17 cellular contexts compared by ENCODE assay signal in the genomic region with DNA sequence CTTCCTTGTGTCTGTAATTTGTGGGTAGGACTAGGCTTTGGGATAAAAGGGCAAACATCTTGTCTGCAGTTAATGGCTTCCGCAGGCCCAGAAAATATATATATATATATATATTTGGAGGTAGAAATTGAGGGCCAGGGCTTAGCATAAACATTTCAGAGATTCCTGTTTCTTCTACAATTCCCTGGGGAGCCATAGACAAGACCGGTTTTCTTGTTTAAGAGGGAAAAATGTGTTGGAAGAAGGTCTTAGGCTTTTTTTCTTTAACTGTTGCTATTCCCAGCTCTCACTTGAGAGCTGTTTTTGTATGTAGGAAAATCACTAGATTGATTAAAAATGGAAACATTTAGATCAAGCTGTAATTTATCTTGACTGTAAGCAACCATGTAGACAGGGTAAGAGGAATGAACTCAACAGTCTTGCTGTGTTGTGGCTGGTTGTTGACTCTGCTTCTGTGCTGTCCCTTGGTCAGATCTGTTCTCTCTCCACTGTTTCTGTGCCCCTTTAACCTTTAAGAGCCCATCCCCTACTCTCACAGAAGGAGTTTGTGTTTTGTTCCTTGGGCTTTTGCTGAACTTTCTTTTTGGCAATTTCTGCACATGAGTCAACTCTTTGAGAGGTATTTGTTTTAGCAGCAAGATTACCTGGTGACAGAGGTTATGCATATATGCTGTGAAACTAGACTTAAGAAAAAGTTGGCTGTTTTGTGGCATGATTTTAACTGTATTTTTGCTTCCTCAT. TPM values are rescaled to one million over a fixed set of nuclear protein-coding genes. Genes with fewer than 3 reads are reported as not detected.
DNase-seq lines count a peak whose midpoint lies in the region; ATAC-seq and TF ChIP-seq lines count a peak whose summit lies in the region.
"Had no signal": no experiment of that assay in that cellular context is flagged by ENCODE, and none has a peak within 500 bp of the region (broad histone marks: within the 10 kb centered on the region; RNA-seq: fewer than 3 reads in every experiment).

No MANE protein-coding gene starts in this region.

- H4K20me1 ChIP-seq in BLaER1 = no peaks in the 10 kb centered on the region

- peaks cover 51% of the 10 kb centered on the region for H3K4me1 ChIP-seq in BLaER1
- H3K4me1 ChIP-seq in SJSA1 (replicated peaks) = peaks cover 27% of the 10 kb centered on the region
- H3K4me1 ChIP-seq: Peyer's patch, psoas muscle, testis had no signal

- H3K4me3 ChIP-seq in BLaER1 (no peak overlapping the region), SJSA1 (no peak overlapping the region)
- H3K4me3 ChIP-seq: body of pancreas, Peyer's patch, psoas muscle, testis had no signal

- no peaks in the 10 kb centered on the region for H3K27me3 Mint-ChIP-seq in osteocyte (ENCODE audit: unreplicated experiment)
- no peaks in the 10 kb centered on the region for H3K27me3 Mint-ChIP-seq in natural killer cell treated with Interleukin-12 subunit alpha and Interleukin-12 subunit beta and Interleukin-15 and Interleukin-18, amount 100 ng/mL, for 72 hours

- H3K27ac Mint-ChIP-seq in osteocyte (ENCODE audit: unreplicated experiment) = peak overlapping the region; percentile 66
- H3K27ac Mint-ChIP-seq in natural killer cell treated with Interleukin-12 subunit alpha and Interleukin-12 subunit beta and Interleukin-15 and Interleukin-18, amount 100 ng/mL, for 72 hours = no peak overlapping the region

- H3K36me3 Mint-ChIP-seq in osteocyte (ENCODE audit: unreplicated experiment) = no peaks in the 10 kb centered on the region
- no peaks in the 10 kb centered on the region for H3K36me3 Mint-ChIP-seq in natural killer cell treated with Interleukin-12 subunit alpha and Interleukin-12 subunit beta and Interleukin-15 and Interleukin-18, amount 100 ng/mL, for 72 hours

- no peak for DNase-seq in SJSA1 (ENCODE audit: low read depth in 1 of 2, low spot score in 2 of 2)
- peak; percentile 21 for DNase-seq in fibroblast of gingiva (ENCODE audit: low read depth)
- DNase-seq in osteocyte (ENCODE audit: extremely low spot score, unreplicated experiment) = no peak
- DNase-seq in natural killer cell treated with Interleukin-12 subunit alpha and Interleukin-12 subunit beta and Interleukin-15 and Interleukin-18, amount 100 ng/mL, for 72 hours (ENCODE audit: low spot score) = no peak
- no peak for DNase-seq in SW 1271 (lab: John Stamatoyannopoulos, UW)
- no peak for DNase-seq in activated CD4-positive, CD25-positive, alpha-beta regulatory T cell treated with anti-CD3 and anti-CD28 coated beads, Interleukin-2, amount 50 U/mL, for 72 hours
- no peak for DNase-seq in stimulated activated CD4-positive, alpha-beta T cell treated with anti-CD3 and anti-CD28 coated beads, Interleukin-4, amount 100 ng/mL, for 4 hours
- DNase-seq: body of pancreas; effector memory CD4-positive, alpha-beta T cell; glutamatergic neuron; NCI-H187; NCI-H69; Peyer's patch; psoas muscle; testis had no signal

- no peak for TF ChIP-seq CTCF in osteocyte (IDR thresholded peaks at IDR 0.05)

- no peak overlapping the region for H3K27ac ChIP-seq in BLaER1
- H3K27ac ChIP-seq in SJSA1 = peak overlapping the region; percentile 22; the same call in 1 of the 2 replicates
- H3K27ac ChIP-seq: body of pancreas, Peyer's patch, psoas muscle, testis had no signal

- H3K9me3 ChIP-seq in BLaER1 (no peaks in the 10 kb centered on the region), SJSA1 (replicated peaks) (no peaks in the 10 kb centered on the region)
- H3K9me3 ChIP-seq: body of pancreas, Peyer's patch, psoas muscle, testis had no signal

- H3K36me3 ChIP-seq in BLaER1 (no peaks in the 10 kb centered on the region; the same call in 1 of the 2 replicates), SJSA1 (peaks cover 17% of the 10 kb centered on the region)
- H3K36me3 ChIP-seq: Peyer's patch had no signal

- ATAC-seq in natural killer cell treated with Interleukin-12 subunit alpha and Interleukin-12 subunit beta and Interleukin-15 and Interleukin-18, amount 100 ng/mL, for 72 hours = no peak
- ATAC-seq: body of pancreas, psoas muscle had no signal

- peaks cover 44% of the 10 kb centered on the region for H3K4me1 Mint-ChIP-seq in osteocyte (ENCODE audit: unreplicated experiment)
- no peaks in the 10 kb centered on the region for H3K4me1 Mint-ChIP-seq in natural killer cell treated with Interleukin-12 subunit alpha and Interleukin-12 subunit beta and Interleukin-15 and Interleukin-18, amount 100 ng/mL, for 72 hours (ENCODE audit: low read depth in 2 of 2)

- H3K27me3 ChIP-seq in BLaER1 = no peaks in the 10 kb centered on the region
- H3K27me3 ChIP-seq in SJSA1 (replicated peaks) = no peaks in the 10 kb centered on the region
- H3K27me3 ChIP-seq: body of pancreas, Peyer's patch, testis had no signal

- H3K9ac ChIP-seq in BLaER1 = no peak overlapping the region

- no peaks in the 10 kb centered on the region for H3K9me3 Mint-ChIP-seq in osteocyte (ENCODE audit: unreplicated experiment)
- peaks cover 12% of the 10 kb centered on the region for H3K9me3 Mint-ChIP-seq in natural killer cell treated with Interleukin-12 subunit alpha and Interleukin-12 subunit beta and Interleukin-15 and Interleukin-18, amount 100 ng/mL, for 72 hours

- no peak overlapping the region for H3K4me3 Mint-ChIP-seq in osteocyte (ENCODE audit: unreplicated experiment)
- H3K4me3 Mint-ChIP-seq in natural killer cell treated with Interleukin-12 subunit alpha and Interleukin-12 subunit beta and Interleukin-15 and Interleukin-18, amount 100 ng/mL, for 72 hours = no peak overlapping the region

- peak overlapping the region; percentile 11; the same call in 1 of the 2 replicates for H3K4me2 ChIP-seq in BLaER1

RNA-seq across cellular contexts. Expression of gene EFEMP1, which starts 58.3 kb away (rescaled TPM):
- total RNA-seq in SJSA1 (2014; rRNA removed; shearing (Covaris generic)) = 283 and 287 TPM in 2 replicates
- total RNA-seq in osteocyte = 7.4 and 8.3 TPM in 2 replicates
- total RNA-seq in natural killer cell treated with Interleukin-12 subunit alpha and Interleukin-12 subunit beta and Interleukin-15 and Interleukin-18, amount 100 ng/mL, for 72 hours = not detected
- total RNA-seq: activated CD8-positive, alpha-beta memory T cell treated with anti-CD3 and anti-CD28 coated beads for 36 hours had no signal

Comparison
In these comparisons a context has a peak if more than half of its experiments do, and no peak if none do; other contexts are left out.
1. RNA of gene EFEMP1, which starts 58.3 kb away (total RNA-seq): 283 to 287 TPM in SJSA1; 7.4 to 8.3 TPM in osteocyte and not detected in natural killer cell treated with Interleukin-12 subunit alpha and Interleukin-12 subunit beta and Interleukin-15 and Interleukin-18, amount 100 ng/mL, for 72 hours; every median in the first group is over 10 times any median in the second.